In the genomic region with DNA sequence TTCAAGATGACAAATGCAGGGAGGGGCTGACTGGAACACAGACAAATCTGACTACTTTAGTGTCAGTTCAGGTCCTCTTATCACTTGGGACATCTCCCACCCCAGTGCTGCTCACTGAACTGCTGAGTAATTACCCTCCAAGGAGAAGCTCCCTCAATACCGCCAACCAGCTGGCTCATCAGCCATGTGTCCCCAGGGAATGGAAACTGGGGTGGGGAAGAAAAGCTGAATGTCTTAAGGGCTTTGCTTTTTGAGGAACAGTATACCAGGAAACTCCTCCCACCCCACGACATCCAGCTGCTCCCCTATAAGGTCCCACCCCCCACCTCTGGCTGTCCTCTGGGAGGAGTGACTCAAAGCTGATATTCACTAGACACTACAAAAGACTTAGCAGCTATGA, we compare ENCODE assay signal across 9 cellular contexts. TPM values are rescaled to one million over a fixed set of nuclear protein-coding genes. Genes with fewer than 3 reads are reported as not detected.
A peak's percentile ranks its signal among the peaks of the same experiment; 100 is the strongest.
DNase-seq lines count a peak whose midpoint lies in the region; ATAC-seq and TF ChIP-seq lines count a peak whose summit lies in the region.
"Had no signal": no experiment of that assay in that cellular context is flagged by ENCODE, and none has a peak within 500 bp of the region (broad histone marks: within the 10 kb centered on the region; RNA-seq: fewer than 3 reads in every experiment).

No MANE protein-coding gene starts in this region.

- peak; percentile 3 for DNase-seq in GM23338 (ENCODE audit: low spot score)
- peak; percentile 26 for DNase-seq in activated CD8-positive, alpha-beta T cell treated with anti-CD3 and anti-CD28 coated beads for 36 hours
- peak; percentile 27 for DNase-seq in iris pigment epithelial cell (ENCODE audit: low read depth)
- no peak for DNase-seq in stomach
- DNase-seq in epidermal melanocyte (ENCODE audit: insufficient read length, low spot score), result no peak
- no peak for DNase-seq in NCI-H187 (lab: John Stamatoyannopoulos, UW)
- no peak for DNase-seq in prostate gland (ENCODE audit: low spot score)

- H4K20me1 ChIP-seq in BLaER1 (peaks cover 34% of the 10 kb centered on the region), GM23338 (replicated peaks; ENCODE audit: insufficient read depth) (peaks cover 8% of the 10 kb centered on the region; the same call in 1 of the 2 replicates)

- peaks cover 3% of the 10 kb centered on the region; the same call in 2 of the 3 replicates for H3K9me3 Mint-ChIP-seq in GM23338
- H3K9me3 Mint-ChIP-seq in activated CD8-positive, alpha-beta T cell treated with anti-CD3 and anti-CD28 coated beads for 36 hours, result no peaks in the 10 kb centered on the region

- H3K9me3 ChIP-seq in BLaER1, result peaks cover 18% of the 10 kb centered on the region
- H3K9me3 ChIP-seq in stomach, result no peaks in the 10 kb centered on the region
- H3K9me3 ChIP-seq in prostate gland, result no peaks in the 10 kb centered on the region

- H3K9ac ChIP-seq in BLaER1, result no peak overlapping the region

- peak overlapping the region; percentile 98 for H3K4me2 ChIP-seq in BLaER1
- no peak overlapping the region for H3K4me2 ChIP-seq in GM23338

- H3K4me3 ChIP-seq in BLaER1 (peak overlapping the region; percentile 99; the same call in 1 of the 2 replicates), GM23338 (no peak overlapping the region), stomach (no peak overlapping the region), prostate gland (no peak overlapping the region)

- no peaks in the 10 kb centered on the region for H3K9me2 ChIP-seq in GM23338 (ENCODE audit: insufficient read depth)

- TF ChIP-seq EP300 in stomach (IDR thresholded peaks at IDR 0.05), result no peak

- WGBS in stomach, 5 donors, result 31 to 50% (median 46%) methylated on average over 2 of the region's 2 CpGs
- 48% methylated on average over 2 of the region's 2 CpGs for WGBS in prostate gland

- H3F3A ChIP-seq in GM23338 (replicated peaks; ENCODE audit: low read depth), result no peaks in the 10 kb centered on the region

- TF ChIP-seq CTCF in GM23338 (conservative IDR thresholded peaks at IDR 0.05; ENCODE audit: low read depth in 2 of 2) (no peak), stomach (IDR thresholded peaks at IDR 0.05) (no peak), prostate gland (IDR thresholded peaks at IDR 0.05) (no peak)
- no peak for TF ChIP-seq CTCF in activated CD8-positive, alpha-beta T cell treated with anti-CD3 and anti-CD28 coated beads for 36 hours (IDR thresholded peaks at IDR 0.05)

- H2AFZ ChIP-seq in GM23338, result no peak overlapping the region

- POLR2A ChIA-PET in activated CD8-positive, alpha-beta T cell treated with anti-CD3 and anti-CD28 coated beads for 36 hours (lab: Charles Lee), result interaction anchor here (0.9 kb wide), 1 partner anchor 30 kb away, joined by 3 read pairs; no protein-coding TSS in a partner anchor

- H3K4me3 Mint-ChIP-seq in GM23338, result peak overlapping the region; percentile 39; the same call in 1 of the 3 replicates
- H3K4me3 Mint-ChIP-seq in activated CD8-positive, alpha-beta T cell treated with anti-CD3 and anti-CD28 coated beads for 36 hours, result peak overlapping the region; percentile 60

- no peaks in the 10 kb centered on the region for H3K79me2 ChIP-seq in GM23338 (replicated peaks; ENCODE audit: insufficient read depth)

- peaks cover 25% of the 10 kb centered on the region for H3K36me3 ChIP-seq in BLaER1
- no peaks in the 10 kb centered on the region for H3K36me3 ChIP-seq in GM23338 (ENCODE audit: insufficient read depth)
- no peaks in the 10 kb centered on the region for H3K36me3 ChIP-seq in stomach
- no peaks in the 10 kb centered on the region for H3K36me3 ChIP-seq in prostate gland
- H3K36me3 ChIP-seq: cardiac muscle cell had no signal

- ATAC-seq in GM23338, result no peak
- ATAC-seq in activated CD8-positive, alpha-beta T cell treated with anti-CD3 and anti-CD28 coated beads for 36 hours, result no peak

- no peak for TF ChIP-seq POLR2A in stomach (IDR thresholded peaks at IDR 0.05)
- TF ChIP-seq POLR2A in prostate gland (IDR thresholded peaks at IDR 0.05), result no peak

- peaks cover 25% of the 10 kb centered on the region for H3K27me3 Mint-ChIP-seq in GM23338 (ENCODE audit: insufficient read depth, low read depth, poor library complexity)
- H3K27me3 Mint-ChIP-seq in activated CD8-positive, alpha-beta T cell treated with anti-CD3 and anti-CD28 coated beads for 36 hours, result no peaks in the 10 kb centered on the region

- H3K27ac Mint-ChIP-seq in GM23338, result no peak overlapping the region
- H3K27ac Mint-ChIP-seq in activated CD8-positive, alpha-beta T cell treated with anti-CD3 and anti-CD28 coated beads for 36 hours, result no peak overlapping the region

- peaks cover 8% of the 10 kb centered on the region; the same call in 2 of the 3 replicates for H3K4me1 Mint-ChIP-seq in GM23338
- H3K4me1 Mint-ChIP-seq in activated CD8-positive, alpha-beta T cell treated with anti-CD3 and anti-CD28 coated beads for 36 hours (ENCODE audit: low read depth), result peaks cover 21% of the 10 kb centered on the region

- H3K27ac ChIP-seq in BLaER1, result no peak overlapping the region; the same call in 1 of the 2 replicates
- H3K27ac ChIP-seq in GM23338 (ENCODE audit: low read depth), result no peak overlapping the region
- no peak overlapping the region for H3K27ac ChIP-seq in stomach
- no peak overlapping the region for H3K27ac ChIP-seq in prostate gland
- H3K27ac ChIP-seq: cardiac muscle cell had no signal

- intact Hi-C loops in activated CD8-positive, alpha-beta T cell treated with anti-CD3 and anti-CD28 coated beads for 36 hours (cut with micrococcal nuclease), result no loop called here
- intact Hi-C loops in stomach (cut with DNase I; ENCODE audit: low total_unique reads), result no loop called here
- intact Hi-C loops in prostate gland (cut with DNase I), result no loop called here

- CTCF ChIA-PET in activated CD8-positive, alpha-beta T cell treated with anti-CD3 and anti-CD28 coated beads for 36 hours (lab: Charles Lee), result interaction anchor here (0.8 to 1.6 kb wide), 4 partner anchors 37 to 248 kb away, joined by 3 to 7 read pairs (median 5); no protein-coding TSS in a partner anchor

- H3K4me1 ChIP-seq in BLaER1, result peaks cover 33% of the 10 kb centered on the region
- H3K4me1 ChIP-seq in GM23338 (ENCODE audit: insufficient read depth), result peaks cover 4% of the 10 kb centered on the region; the same call in 1 of the 2 replicates
- H3K4me1 ChIP-seq in stomach, result peaks cover 17 to 34% (median 31%) of the 10 kb centered on the region in 4 donors
- H3K4me1 ChIP-seq in prostate gland (replicated peaks), result peaks cover 4% of the 10 kb centered on the region

- H3K27me3 ChIP-seq in BLaER1 (no peaks in the 10 kb centered on the region), GM23338 (ENCODE audit: insufficient read depth) (peaks cover 55% of the 10 kb centered on the region), stomach (no peaks in the 10 kb centered on the region), prostate gland (replicated peaks; ENCODE audit: insufficient read depth) (no peaks in the 10 kb centered on the region)

- peaks cover 3% of the 10 kb centered on the region for H3K36me3 Mint-ChIP-seq in GM23338 (ENCODE audit: low read depth)
- H3K36me3 Mint-ChIP-seq in activated CD8-positive, alpha-beta T cell treated with anti-CD3 and anti-CD28 coated beads for 36 hours (ENCODE audit: low read depth), result peaks cover 10% of the 10 kb centered on the region

TF ChIP-seq in GM23338, 12 proteins besides CTCF, POLR2A, EP300 and RAD21 (continues in another document):
- TF ChIP-seq, protein P1, sequence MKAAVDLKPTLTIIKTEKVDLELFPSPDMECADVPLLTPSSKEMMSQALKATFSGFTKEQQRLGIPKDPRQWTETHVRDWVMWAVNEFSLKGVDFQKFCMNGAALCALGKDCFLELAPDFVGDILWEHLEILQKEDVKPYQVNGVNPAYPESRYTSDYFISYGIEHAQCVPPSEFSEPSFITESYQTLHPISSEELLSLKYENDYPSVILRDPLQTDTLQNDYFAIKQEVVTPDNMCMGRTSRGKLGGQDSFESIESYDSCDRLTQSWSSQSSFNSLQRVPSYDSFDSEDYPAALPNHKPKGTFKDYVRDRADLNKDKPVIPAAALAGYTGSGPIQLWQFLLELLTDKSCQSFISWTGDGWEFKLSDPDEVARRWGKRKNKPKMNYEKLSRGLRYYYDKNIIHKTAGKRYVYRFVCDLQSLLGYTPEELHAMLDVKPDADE (IDR thresholded peaks at IDR 0.05), result no peak
- no peak for TF ChIP-seq JUNB (IDR thresholded peaks at IDR 0.05; ENCODE audit: unreplicated experiment)

RNA-seq across cellular contexts. Expression of a gene that starts 2.0 kb away (rescaled TPM):
- total RNA-seq in GM23338 (2014; rRNA removed; shearing (Covaris generic)), result 3.0 and 7.1 TPM in 2 replicates
- polyA plus RNA-seq in GM23338 (2016; fragmentation: Nextera tagmentation; extraction: Ambion mirVana) (1.0 and 1.3 TPM in 2 replicates), stomach (1 to 10 TPM; 3.1 to 4.6 (median 4.3) TPM)
- 1 to 10 TPM; 3.3 to 3.9 TPM for total RNA-seq in activated CD8-positive, alpha-beta T cell treated with anti-CD3 and anti-CD28 coated beads for 36 hours
- total RNA-seq in stomach (10 to 100 TPM in 1 of 5 donors, 1 to 10 TPM in 4; 1.2 to 19.3 (median 5.8) TPM), prostate gland (1 to 10 TPM; 3.5 to 5.9 TPM)

RNA-seq across cellular contexts. Expression of a gene that starts 30.1 kb away (rescaled TPM):
- 0.52 and 1.1 TPM in 2 replicates for total RNA-seq in GM23338 (2014; rRNA removed; shearing (Covaris generic))
- 0.40 and 0.43 TPM in 2 replicates for polyA plus RNA-seq in GM23338 (2016; fragmentation: Nextera tagmentation; extraction: Ambion mirVana)
- 1 to 10 TPM; 3.6 to 4.3 TPM for total RNA-seq in activated CD8-positive, alpha-beta T cell treated with anti-CD3 and anti-CD28 coated beads for 36 hours
- total RNA-seq in stomach, result 10 to 100 TPM in 4 of 5 donors, 1 to 10 TPM in 1; 6.8 to 29.4 (median 22.8) TPM
- polyA plus RNA-seq in stomach, result 1 to 10 TPM; 1.7 to 2.9 (median 2.0) TPM
- 1 to 10 TPM; 6.9 to 7.3 TPM for total RNA-seq in prostate gland

Comparison
In these comparisons a context has a peak if more than half of its experiments do, and no peak if none do; other contexts are left out.
1. DNase-seq: peak in GM23338 (single experiment), activated CD8-positive, alpha-beta T cell treated with anti-CD3 and anti-CD28 coated beads for 36 hours (single experiment) and iris pigment epithelial cell (single experiment); none in stomach (single experiment), epidermal melanocyte (single experiment), NCI-H187 (0 of 2) and prostate gland (single experiment).